Comparison of ENCODE assay signal across 19 cellular contexts in the genomic region with DNA sequence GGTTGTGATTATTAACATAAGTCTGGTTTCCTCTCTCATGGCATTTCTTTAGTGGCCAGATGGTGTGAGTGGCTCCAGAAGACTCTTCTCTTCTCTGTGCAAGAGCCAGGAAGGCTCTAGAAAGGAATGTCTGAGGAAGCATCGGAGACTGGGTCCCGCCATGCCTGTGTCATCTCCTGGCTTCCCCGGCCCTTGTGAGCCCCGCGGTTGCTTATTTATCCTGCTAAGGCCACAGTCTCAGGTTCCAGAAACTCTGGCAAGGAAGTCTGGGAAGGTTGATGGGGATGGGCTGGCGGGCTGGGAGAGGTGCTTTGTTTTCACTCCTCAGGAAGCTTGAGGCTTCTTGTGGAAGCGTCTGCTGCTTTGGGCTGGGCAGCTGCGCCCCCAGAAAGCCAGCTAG. TPM values are rescaled to one million over a fixed set of nuclear protein-coding genes. Genes with fewer than 3 reads are reported as not detected.
A peak's percentile ranks its signal among the peaks of the same experiment; 100 is the strongest.
DNase-seq lines count a peak whose midpoint lies in the region; TF ChIP-seq lines count a peak whose summit lies in the region.
"Had no signal": no experiment of that assay in that cellular context is flagged by ENCODE, and none has a peak within 500 bp of the region (broad histone marks: within the 10 kb centered on the region; RNA-seq: fewer than 3 reads in every experiment).

No MANE protein-coding gene starts in this region.

- H3K9me3 ChIP-seq in DOHH2 (ENCODE audit: control insufficient read depth, insufficient read depth, low read length) (no peaks in the 10 kb centered on the region), MG63 (no peaks in the 10 kb centered on the region)
- H3K9me3 ChIP-seq: HAP-1, ovary had no signal

- TF ChIP-seq CTCF in DOHH2 (IDR thresholded peaks at IDR 0.05; ENCODE audit: low read depth, low read length, poor library complexity, severe bottlenecking) (no peak), choroid plexus epithelial cell (conservative IDR thresholded peaks at IDR 0.05; ENCODE audit: low read depth, low read length) (no peak), nephron (IDR thresholded peaks at IDR 0.05; ENCODE audit: unreplicated experiment in 3 of 3) (no peak), CD14-positive monocyte (IDR thresholded peaks at IDR 0.05) (no peak), foreskin fibroblast (IDR thresholded peaks at IDR 0.05; ENCODE audit: low read depth, low read length) (no peak)

- 0 out of 2 replicates have a peak overlapping the region, but pooled peaks have one; percentile 19 for H3K4me2 ChIP-seq in DOHH2 (ENCODE audit: low read length)

- H3K9me3 Mint-ChIP-seq in nephron (no peaks in the 10 kb centered on the region), CD14-positive monocyte (no peaks in the 10 kb centered on the region)
- H3K9me3 Mint-ChIP-seq: activated naive CD8-positive, alpha-beta T cell treated with anti-CD3 and anti-CD28 coated beads for 36 hours; activated T-cell treated with anti-CD3 and anti-CD28 coated beads, Interleukin-2, amount 50 U/mL, for 4 hours had no signal

- H3K27me3 Mint-ChIP-seq in nephron (ENCODE audit: low read depth) (peaks cover 9% of the 10 kb centered on the region), CD14-positive monocyte (ENCODE audit: low read depth in 3 of 3) (peaks cover 0 to 2% (median 0%) of the 10 kb centered on the region in 3 donors)
- H3K27me3 Mint-ChIP-seq: activated naive CD8-positive, alpha-beta T cell treated with anti-CD3 and anti-CD28 coated beads for 36 hours had no signal

- peak; percentile 43 for DNase-seq in MG63
- DNase-seq in choroid plexus epithelial cell (ENCODE audit: low read depth): peak; percentile 38
- DNase-seq in GDM1 (lab: John Stamatoyannopoulos, UW): no peak
- no peak for DNase-seq in NCI-H1092 treated with DMSO at 0.1 percent for 48 hours (lab: John Stamatoyannopoulos, UW)
- DNase-seq in CD14-positive monocyte (ENCODE audit: low spot score): no peak
- DNase-seq in foreskin fibroblast: no peak
- DNase-seq: activated CD4-positive, alpha-beta T cell treated with anti-CD3 and anti-CD28 coated beads, Interleukin-2, amount 50 U/mL, for 48 hours; activated naive CD8-positive, alpha-beta T cell treated with anti-CD3 and anti-CD28 coated beads for 36 hours; activated T-cell treated with anti-CD3 and anti-CD28 coated beads, Interleukin-2, amount 50 U/mL, for 4 hours; KBM-7; NCI-H1092; NCI-H2171; NCI-H82; ovary; stimulated activated CD4-positive, alpha-beta T cell treated with anti-CD3 and anti-CD28 coated beads, Interleukin-4, amount 100 ng/mL, for 1 hour had no signal

- H3K4me3 Mint-ChIP-seq in nephron: no peak overlapping the region
- no peak overlapping the region for H3K4me3 Mint-ChIP-seq in CD14-positive monocyte
- H3K4me3 Mint-ChIP-seq: activated naive CD8-positive, alpha-beta T cell treated with anti-CD3 and anti-CD28 coated beads for 36 hours; activated T-cell treated with anti-CD3 and anti-CD28 coated beads, Interleukin-2, amount 50 U/mL, for 4 hours had no signal

- H3K4me1 Mint-ChIP-seq in nephron: peaks cover 38% of the 10 kb centered on the region
- H3K4me1 Mint-ChIP-seq in CD14-positive monocyte: peaks cover 23% of the 10 kb centered on the region

- H3K79me2 ChIP-seq in DOHH2 (ENCODE audit: control insufficient read depth, low read length): peaks cover 99% of the 10 kb centered on the region

- H3K27ac Mint-ChIP-seq in nephron: peak overlapping the region in 2 of 3 experiments; percentile 8 to 55
- peak overlapping the region in 1 of 7 donors; percentile 44 for H3K27ac Mint-ChIP-seq in CD14-positive monocyte
- H3K27ac Mint-ChIP-seq: activated naive CD8-positive, alpha-beta T cell treated with anti-CD3 and anti-CD28 coated beads for 36 hours had no signal

- peaks cover 63% of the 10 kb centered on the region for H3K4me1 ChIP-seq in DOHH2 (ENCODE audit: control insufficient read depth, low read length)
- H3K4me1 ChIP-seq: HAP-1 had no signal

- H3K27me3 ChIP-seq in DOHH2 (ENCODE audit: control insufficient read depth, low read length) (no peaks in the 10 kb centered on the region), MG63 (no peaks in the 10 kb centered on the region)
- H3K27me3 ChIP-seq: ovary had no signal

- no peaks in the 10 kb centered on the region for H3K9me2 ChIP-seq in DOHH2 (replicated peaks; ENCODE audit: control insufficient read depth, low read length)

- no peak overlapping the region for H3K4me3 ChIP-seq in DOHH2 (ENCODE audit: low read length)
- no peak overlapping the region for H3K4me3 ChIP-seq in MG63
- no peak overlapping the region for H3K4me3 ChIP-seq in choroid plexus epithelial cell (ENCODE audit: low read depth, low read length)
- no peak overlapping the region for H3K4me3 ChIP-seq in foreskin fibroblast (ENCODE audit: low read depth in 1 of 2, low read length in 2 of 2)
- H3K4me3 ChIP-seq: HAP-1, ovary had no signal

- H3K36me3 ChIP-seq in DOHH2 (ENCODE audit: control insufficient read depth, low read length): peaks cover 35% of the 10 kb centered on the region
- H3K36me3 ChIP-seq in MG63: no peaks in the 10 kb centered on the region
- H3K36me3 ChIP-seq: HAP-1, ovary had no signal

- intact Hi-C loops in CD14-positive monocyte (cut with micrococcal nuclease): no loop called here

- H3F3A ChIP-seq in DOHH2 (ENCODE audit: control insufficient read depth, insufficient read depth): peaks cover 15% of the 10 kb centered on the region

- no peaks in the 10 kb centered on the region for H4K20me1 ChIP-seq in DOHH2 (ENCODE audit: control insufficient read depth, insufficient read depth, low read depth, low read length)

- H3K36me3 Mint-ChIP-seq in nephron (ENCODE audit: low read depth) (peaks cover 13% of the 10 kb centered on the region), CD14-positive monocyte (peaks cover 29 to 57% of the 10 kb centered on the region in 2 donors)

- no peak overlapping the region for H3K27ac ChIP-seq in DOHH2 (ENCODE audit: low read depth, low read length)
- H3K27ac ChIP-seq: ovary had no signal

RNA-seq across cellular contexts. Expression of a gene that starts 18.9 kb away (rescaled TPM):
- total RNA-seq in MG63 (2014; rRNA removed; shearing (Covaris generic); ENCODE audit: low replicate concordance): 10.6 and 17.3 TPM in 2 replicates
- under 1 TPM; 0.97 TPM for polyA plus RNA-seq in CD14-positive monocyte

RNA-seq across cellular contexts. Expression of a gene that starts 53.9 kb away (rescaled TPM):
- 0.03 TPM in 1 of 2 replicates, not detected in the other for total RNA-seq in MG63 (2014; rRNA removed; shearing (Covaris generic); ENCODE audit: low replicate concordance)
- polyA plus RNA-seq in CD14-positive monocyte: under 1 TPM; 0.37 to 0.78 TPM

RNA-seq across cellular contexts. Expression of a gene that starts 57.4 kb away (rescaled TPM):
- total RNA-seq in MG63 (2014; rRNA removed; shearing (Covaris generic); ENCODE audit: low replicate concordance): not detected in 2 replicates
- not detected for polyA plus RNA-seq in CD14-positive monocyte
- total RNA-seq: activated T-cell treated with anti-CD3 and anti-CD28 coated beads, Interleukin-2, amount 50 U/mL, for 4 hours; cardiac septum had no signal

Comparison
In these comparisons a context has a peak if more than half of its experiments do, and no peak if none do; other contexts are left out.
1. DNase-seq: peak in MG63 (single experiment) and choroid plexus epithelial cell (single experiment); none in GDM1 (single experiment), NCI-H1092 treated with DMSO at 0.1 percent for 48 hours (single experiment), CD14-positive monocyte (single experiment) and foreskin fibroblast (0 of 2).